8 cellular contexts compared by ENCODE assay signal in genomic region chr6:31663961-31664789, GRCh38. TPM values are rescaled to one million over a fixed set of nuclear protein-coding genes. Genes with fewer than 3 reads are reported as not detected.
A peak's percentile ranks its signal among the peaks of the same experiment; 100 is the strongest.
DNase-seq lines count a peak whose midpoint lies in the region.

No MANE protein-coding gene starts in this region.

- H3K4me1 Mint-ChIP-seq in immature natural killer cell = peaks cover 69 to 74% of the 10 kb centered on the region in 2 donors
- H3K4me1 Mint-ChIP-seq in stimulated activated naive CD8-positive, alpha-beta T cell treated with anti-CD3 and anti-CD28 coated beads, Interleukin-15, Interleukin-2, amounts not matched to agents 100 ng/mL and 50 ng/mL, for 24 hours (ENCODE audit: low read depth) = peaks cover 84% of the 10 kb centered on the region

- peaks cover 12 to 16% (median 13%) of the 10 kb centered on the region in 3 donors for H3K27me3 Mint-ChIP-seq in immature natural killer cell (ENCODE audit: low read depth in 3 of 3)
- H3K27me3 Mint-ChIP-seq in stimulated activated naive CD8-positive, alpha-beta T cell treated with anti-CD3 and anti-CD28 coated beads, Interleukin-15, Interleukin-2, amounts not matched to agents 100 ng/mL and 50 ng/mL, for 24 hours = no peaks in the 10 kb centered on the region

- H3K4me3 Mint-ChIP-seq in immature natural killer cell = peak overlapping the region; percentile 88 to 100 (median 97)
- peak overlapping the region; percentile 98 for H3K4me3 Mint-ChIP-seq in stimulated activated naive CD8-positive, alpha-beta T cell treated with anti-CD3 and anti-CD28 coated beads, Interleukin-15, Interleukin-2, amounts not matched to agents 100 ng/mL and 50 ng/mL, for 24 hours

- DNase-seq in DMS 273 treated with DMSO at 0.1 percent for 48 hours (lab: John Stamatoyannopoulos, UW) = peak; percentile 29
- DNase-seq in LoVo (ENCODE audit: low spot score) = peak; percentile 27
- peak; percentile 76 for DNase-seq in amniotic epithelial cell (ENCODE audit: low read depth)
- DNase-seq in immature natural killer cell = peak in 1 of 3 donors; percentile 12
- no peak for DNase-seq in NCI-H2029 (lab: John Stamatoyannopoulos, UW)
- no peak for DNase-seq in stimulated activated CD4-positive, alpha-beta T cell treated with anti-CD3 and anti-CD28 coated beads, Interleukin-4, amount 100 ng/mL, for 1 hour
- DNase-seq in SKM-1 treated with dmso at 0.1 percent for 144 hours (lab: John Stamatoyannopoulos, UW; ENCODE audit: unreplicated experiment) = no peak

- peak overlapping the region; percentile 95 to 99 (median 99) for H3K27ac Mint-ChIP-seq in immature natural killer cell
- peak overlapping the region; percentile 97 for H3K27ac Mint-ChIP-seq in stimulated activated naive CD8-positive, alpha-beta T cell treated with anti-CD3 and anti-CD28 coated beads, Interleukin-15, Interleukin-2, amounts not matched to agents 100 ng/mL and 50 ng/mL, for 24 hours

- H3K36me3 Mint-ChIP-seq in immature natural killer cell = peaks cover 4 to 29% (median 10%) of the 10 kb centered on the region in 3 donors
- peaks cover 70% of the 10 kb centered on the region for H3K36me3 Mint-ChIP-seq in stimulated activated naive CD8-positive, alpha-beta T cell treated with anti-CD3 and anti-CD28 coated beads, Interleukin-15, Interleukin-2, amounts not matched to agents 100 ng/mL and 50 ng/mL, for 24 hours (ENCODE audit: low read depth)

- no peaks in the 10 kb centered on the region for H3K9me3 Mint-ChIP-seq in immature natural killer cell
- no peaks in the 10 kb centered on the region for H3K9me3 Mint-ChIP-seq in stimulated activated naive CD8-positive, alpha-beta T cell treated with anti-CD3 and anti-CD28 coated beads, Interleukin-15, Interleukin-2, amounts not matched to agents 100 ng/mL and 50 ng/mL, for 24 hours

RNA-seq across cellular contexts. Expression of gene GPANK1, which starts 0.6 kb away (rescaled TPM):
- 10 to 100 TPM; 17.2 to 29.3 (median 22.9) TPM for polyA plus RNA-seq in immature natural killer cell

RNA-seq across cellular contexts. Expression of gene CSNK2B, which starts 1.7 kb away (rescaled TPM):
- polyA plus RNA-seq in immature natural killer cell = 100 to 1,000 TPM; 253 to 291 (median 289) TPM

RNA-seq across cellular contexts. Expression of gene C6orf47, which starts 3.6 kb away (rescaled TPM):
- polyA plus RNA-seq in immature natural killer cell = 10 to 100 TPM; 23.6 to 41.6 (median 26.3) TPM

RNA-seq across cellular contexts. Expression of gene LY6G5B, which starts 5.6 kb away (rescaled TPM):
- 1 to 10 TPM in 1 of 3 donors, under 1 TPM in 2; 0.44 to 1.8 (median 0.47) TPM for polyA plus RNA-seq in immature natural killer cell

RNA-seq across cellular contexts. Expression of gene APOM, which starts 8.5 kb away (rescaled TPM):
- 1 to 10 TPM; 1.8 to 5.7 (median 3.9) TPM for polyA plus RNA-seq in immature natural killer cell

Comparison
In these comparisons a context has a peak if more than half of its experiments do, and no peak if none do; other contexts are left out.
1. DNase-seq: peak in DMS 273 treated with DMSO at 0.1 percent for 48 hours (single experiment), LoVo (single experiment) and amniotic epithelial cell (single experiment); none in NCI-H2029 (single experiment), stimulated activated CD4-positive, alpha-beta T cell treated with anti-CD3 and anti-CD28 coated beads, Interleukin-4, amount 100 ng/mL, for 1 hour (single experiment) and SKM-1 treated with dmso at 0.1 percent for 144 hours (single experiment).